ENCODE assay signal across 26 cellular contexts in the genomic region with DNA sequence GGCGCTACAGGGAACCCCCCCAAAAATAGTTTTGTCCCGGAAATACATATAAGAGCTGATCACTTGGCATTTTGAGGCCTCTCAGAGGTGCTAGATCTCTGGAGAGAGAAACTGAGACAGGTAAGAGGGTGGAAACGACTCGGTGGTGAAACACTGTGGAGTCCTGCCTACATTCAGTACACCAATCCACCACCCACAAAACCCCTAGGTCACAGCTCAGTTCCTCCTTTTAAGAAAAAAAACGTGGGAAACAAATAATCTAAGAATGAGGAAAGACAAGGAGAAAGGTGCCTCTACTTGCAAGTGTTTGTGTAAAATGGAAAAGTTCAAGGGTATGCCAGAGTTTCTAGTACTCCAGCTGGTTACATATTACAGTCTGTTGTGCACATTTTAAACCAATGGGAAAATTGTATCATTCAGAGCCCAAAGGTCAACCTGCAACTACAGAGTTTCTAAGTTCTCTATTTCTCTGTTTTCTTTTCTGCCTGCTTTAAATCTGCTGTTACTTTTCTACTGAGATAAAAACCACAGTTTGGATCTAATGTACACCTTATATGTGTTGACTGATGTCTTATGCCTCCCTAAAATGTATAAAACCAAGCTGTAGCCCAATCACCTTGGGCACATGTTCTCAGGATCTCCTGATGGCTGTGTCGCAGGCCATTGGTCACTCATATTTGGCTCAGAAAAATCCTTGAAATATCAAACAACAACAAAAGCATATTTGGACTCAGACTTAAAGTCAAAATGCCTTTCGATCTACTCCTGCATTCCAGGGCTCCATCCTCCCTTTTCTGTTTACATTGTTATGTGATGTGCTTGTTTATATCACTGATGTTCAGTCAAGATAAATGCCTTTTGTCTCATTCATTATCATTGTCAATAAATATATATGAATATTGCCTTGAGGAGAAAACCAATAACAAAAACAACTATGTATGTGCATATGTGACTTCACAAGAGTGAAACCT. TPM values are rescaled to one million over a fixed set of nuclear protein-coding genes. Genes with fewer than 3 reads are reported as not detected.
A peak's percentile ranks its signal among the peaks of the same experiment; 100 is the strongest.
DNase-seq lines count a peak whose midpoint lies in the region; ATAC-seq and TF ChIP-seq lines count a peak whose summit lies in the region.
"Had no signal": no experiment of that assay in that cellular context is flagged by ENCODE, and none has a peak within 500 bp of the region (broad histone marks: within the 10 kb centered on the region; RNA-seq: fewer than 3 reads in every experiment).

No MANE protein-coding gene starts in this region.

- ATAC-seq in HG02870 (IDR thresholded peaks at IDR 0.05; ENCODE audit: unreplicated experiment): peak; percentile 77
- ATAC-seq: activated CD4-positive, CD25-positive, alpha-beta regulatory T cell treated with anti-CD3 and anti-CD28 coated beads, Interleukin-2, amount 50 U/mL, for 24 hours; stimulated activated effector memory CD8-positive, alpha-beta T cell treated with anti-CD3 and anti-CD28 coated beads, Interleukin-12 subunit alpha, Interleukin-12 subunit beta, amount 100 ng/mL, for 72 hours had no signal

- 69% methylated on average over 7 of the region's 7 CpGs for WGBS in liver

- H3K4me2 ChIP-seq in MM.1S (ENCODE audit: low read depth, low read length): no peak overlapping the region

- no peak for TF ChIP-seq CTCF in liver (IDR thresholded peaks at IDR 0.05; ENCODE audit: low read depth, low read length, missing input control)
- no peak for TF ChIP-seq CTCF in MM.1S (IDR thresholded peaks at IDR 0.05; ENCODE audit: low read length)

- H3K27ac Mint-ChIP-seq in immature natural killer cell: no peak overlapping the region
- H3K27ac Mint-ChIP-seq: activated CD4-positive, alpha-beta memory T cell treated with anti-CD3 and anti-CD28 coated beads, Interleukin-2, amount 10 ng/mL, durations not matched to agents 7 days and 5 days; brain; CD4-positive, alpha-beta T cell; stimulated activated effector memory CD8-positive, alpha-beta T cell treated with anti-CD3 and anti-CD28 coated beads, Interleukin-12 subunit alpha, Interleukin-12 subunit beta, amount 100 ng/mL, for 72 hours had no signal

- H3K9ac ChIP-seq in liver (ENCODE audit: low read depth in 1 of 2, low read length in 2 of 2) (no peak overlapping the region), MM.1S (ENCODE audit: low read length) (no peak overlapping the region)

- peaks cover 0 to 18% (median 5%) of the 10 kb centered on the region in 4 donors for H3K4me1 ChIP-seq in liver (ENCODE audit: control insufficient read depth in 4 of 4, insufficient read depth in 4 of 4, low read length in 3 of 4)
- H3K4me1 ChIP-seq in MM.1S (ENCODE audit: low read length): no peaks in the 10 kb centered on the region
- H3K4me1 ChIP-seq: prostate gland, uterus had no signal

- no peak overlapping the region for H3K4me3 Mint-ChIP-seq in immature natural killer cell
- H3K4me3 Mint-ChIP-seq: activated CD4-positive, alpha-beta memory T cell treated with anti-CD3 and anti-CD28 coated beads, Interleukin-2, amount 10 ng/mL, durations not matched to agents 7 days and 5 days; brain; CD4-positive, alpha-beta T cell; stimulated activated effector memory CD8-positive, alpha-beta T cell treated with anti-CD3 and anti-CD28 coated beads, Interleukin-12 subunit alpha, Interleukin-12 subunit beta, amount 100 ng/mL, for 72 hours had no signal

- H3F3A ChIP-seq in MM.1S (ENCODE audit: insufficient read depth, low read length): no peaks in the 10 kb centered on the region

- H3K27me3 Mint-ChIP-seq in immature natural killer cell (ENCODE audit: low read depth in 3 of 3): peaks cover 0 to 3% (median 2%) of the 10 kb centered on the region in 3 donors
- H3K27me3 Mint-ChIP-seq: activated CD4-positive, alpha-beta memory T cell treated with anti-CD3 and anti-CD28 coated beads, Interleukin-2, amount 10 ng/mL, durations not matched to agents 7 days and 5 days; brain; CD4-positive, alpha-beta T cell had no signal

- H3K36me3 Mint-ChIP-seq in immature natural killer cell: no peaks in the 10 kb centered on the region
- H3K36me3 Mint-ChIP-seq: brain; stimulated activated effector memory CD8-positive, alpha-beta T cell treated with anti-CD3 and anti-CD28 coated beads, Interleukin-12 subunit alpha, Interleukin-12 subunit beta, amount 100 ng/mL, for 72 hours had no signal

- H3K9me3 ChIP-seq in liver (ENCODE audit: control insufficient read depth in 4 of 4, low read length in 3 of 4) (no peaks in the 10 kb centered on the region), MM.1S (replicated peaks; ENCODE audit: insufficient read depth, low read length) (no peaks in the 10 kb centered on the region)
- H3K9me3 ChIP-seq: prostate gland, uterus had no signal

- no peak overlapping the region for H2AFZ ChIP-seq in MM.1S (ENCODE audit: low read length)

- H4K20me1 ChIP-seq in MM.1S (ENCODE audit: insufficient read depth, low read length): no peaks in the 10 kb centered on the region

- H3K27me3 ChIP-seq in liver (ENCODE audit: control insufficient read depth in 4 of 4, insufficient read depth in 4 of 4, low read length in 3 of 4) (no peaks in the 10 kb centered on the region), MM.1S (replicated peaks; ENCODE audit: insufficient read depth, low read length) (no peaks in the 10 kb centered on the region)
- H3K27me3 ChIP-seq: uterus had no signal

- DNase-seq in ELR (ENCODE audit: low read depth) (peak; percentile 68), NOMO-1 treated with DMSO at 0.1 percent for 48 hours (lab: John Stamatoyannopoulos, UW; ENCODE audit: unreplicated experiment) (peak; percentile 41), DMS 273 treated with DMSO at 0.1 percent for 48 hours (lab: John Stamatoyannopoulos, UW) (no peak), MM.1S (no peak), immature natural killer cell (no peak), activated gamma-delta T cell (lab: John Stamatoyannopoulos, UW) (no peak)
- DNase-seq: activated CD4-positive, alpha-beta memory T cell treated with anti-CD3 and anti-CD28 coated beads, Interleukin-2, amount 10 ng/mL, durations not matched to agents 7 days and 5 days; activated gamma-delta T cell treated with Interleukin-2 at 50 U/mL for 16 hours; CD4-positive, alpha-beta T cell; effector CD4-positive, alpha-beta T cell; foreskin melanocyte; GDM1; H7; hypothalamus; islet precursor cell; Karpas-422; mammary epithelial cell; NCI-H146; NCI-H524 treated with DMSO at 0.1 percent for 48 hours; uterus had no signal

- H3K9me2 ChIP-seq in MM.1S (replicated peaks; ENCODE audit: insufficient read depth, low read length): no peaks in the 10 kb centered on the region

- H3K4me3 ChIP-seq in liver (ENCODE audit: low read depth in 1 of 3, low read length in 3 of 3) (no peak overlapping the region), MM.1S (ENCODE audit: low read length) (no peak overlapping the region)
- H3K4me3 ChIP-seq: prostate gland, uterus had no signal

- H3K79me2 ChIP-seq in MM.1S (ENCODE audit: low read length): no peaks in the 10 kb centered on the region

- H3K36me3 ChIP-seq in liver (ENCODE audit: control insufficient read depth in 4 of 4, insufficient read depth in 3 of 4, low read depth in 1 of 4, low read length in 3 of 4): peaks cover 16 to 90% (median 86%) of the 10 kb centered on the region in 4 donors
- H3K36me3 ChIP-seq in MM.1S (replicated peaks; ENCODE audit: insufficient read depth, low read length): no peaks in the 10 kb centered on the region
- H3K36me3 ChIP-seq: prostate gland, uterus had no signal

- H3K4me1 Mint-ChIP-seq in immature natural killer cell: no peaks in the 10 kb centered on the region
- H3K4me1 Mint-ChIP-seq: activated CD4-positive, alpha-beta memory T cell treated with anti-CD3 and anti-CD28 coated beads, Interleukin-2, amount 10 ng/mL, durations not matched to agents 7 days and 5 days; stimulated activated effector memory CD8-positive, alpha-beta T cell treated with anti-CD3 and anti-CD28 coated beads, Interleukin-12 subunit alpha, Interleukin-12 subunit beta, amount 100 ng/mL, for 72 hours had no signal

- TF ChIP-seq RAD21 in liver (IDR thresholded peaks at IDR 0.05): peak in 1 of 2 donors; percentile 6

- H3K27ac ChIP-seq in liver (ENCODE audit: low read depth in 1 of 2, low read length in 2 of 2) (no peak overlapping the region), MM.1S (ENCODE audit: low read length) (no peak overlapping the region)
- H3K27ac ChIP-seq: prostate gland, uterus had no signal

- no peaks in the 10 kb centered on the region for H3K9me3 Mint-ChIP-seq in immature natural killer cell
- H3K9me3 Mint-ChIP-seq: activated CD4-positive, alpha-beta memory T cell treated with anti-CD3 and anti-CD28 coated beads, Interleukin-2, amount 10 ng/mL, durations not matched to agents 7 days and 5 days; CD4-positive, alpha-beta T cell; stimulated activated effector memory CD8-positive, alpha-beta T cell treated with anti-CD3 and anti-CD28 coated beads, Interleukin-12 subunit alpha, Interleukin-12 subunit beta, amount 100 ng/mL, for 72 hours had no signal

TF ChIP-seq in liver, 16 proteins besides CTCF, POLR2A, EP300 and RAD21:
- TF ChIP-seq JUND (IDR thresholded peaks at IDR 0.05) (peak in 1 of 2 donors; percentile 7), SP1 (IDR thresholded peaks at IDR 0.05) (peak; percentile 29), ZBTB33 (IDR thresholded peaks at IDR 0.05) (no peak), FOXA2 (IDR thresholded peaks at IDR 0.05) (no peak), GABPA (IDR thresholded peaks at IDR 0.05 in 1 of 2, conservative IDR thresholded peaks at IDR 0.05 in 1 of 2) (no peak), HNF4A (conservative IDR thresholded peaks at IDR 0.05) (peak; percentile 27 to 61)

RNA-seq across cellular contexts. Expression of gene HGD, which starts 32.0 kb away (rescaled TPM):
- 100 to 1,000 TPM in 1 of 2 donors, 10 to 100 TPM in 1; 83.5 to 326 TPM for total RNA-seq in liver
- polyA plus RNA-seq in liver: 100 to 1,000 TPM; 243 to 250 TPM
- 1 to 10 TPM in 2 of 3 donors, not detected in 1; 1.2 to 2.5 TPM for polyA plus RNA-seq in immature natural killer cell
- polyA plus RNA-seq: mammary epithelial cell had no signal

RNA-seq across cellular contexts. Expression of gene NDUFB4, which starts 53.9 kb away (rescaled TPM):
- 10 to 100 TPM; 28.4 to 29.8 TPM for total RNA-seq in liver
- polyA plus RNA-seq in liver: 100 to 1,000 TPM; 124 to 269 TPM
- 100 to 1,000 TPM; 202 to 231 (median 217) TPM for polyA plus RNA-seq in immature natural killer cell

Comparison
In these comparisons a context has a peak if more than half of its experiments do, and no peak if none do; other contexts are left out.
1. DNase-seq: peak in ELR (single experiment) and NOMO-1 treated with DMSO at 0.1 percent for 48 hours (single experiment); none in DMS 273 treated with DMSO at 0.1 percent for 48 hours (single experiment), MM.1S (single experiment), immature natural killer cell (0 of 3) and activated gamma-delta T cell (single experiment).
2. RNA of gene HGD, which starts 32.0 kb away (polyA plus RNA-seq): 243 to 250 TPM in liver; 1.2 to 2.5 TPM in immature natural killer cell; every median in the first group is over 10 times any median in the second.